ENCODE assay signal across 9 cellular contexts in the genomic region with DNA sequence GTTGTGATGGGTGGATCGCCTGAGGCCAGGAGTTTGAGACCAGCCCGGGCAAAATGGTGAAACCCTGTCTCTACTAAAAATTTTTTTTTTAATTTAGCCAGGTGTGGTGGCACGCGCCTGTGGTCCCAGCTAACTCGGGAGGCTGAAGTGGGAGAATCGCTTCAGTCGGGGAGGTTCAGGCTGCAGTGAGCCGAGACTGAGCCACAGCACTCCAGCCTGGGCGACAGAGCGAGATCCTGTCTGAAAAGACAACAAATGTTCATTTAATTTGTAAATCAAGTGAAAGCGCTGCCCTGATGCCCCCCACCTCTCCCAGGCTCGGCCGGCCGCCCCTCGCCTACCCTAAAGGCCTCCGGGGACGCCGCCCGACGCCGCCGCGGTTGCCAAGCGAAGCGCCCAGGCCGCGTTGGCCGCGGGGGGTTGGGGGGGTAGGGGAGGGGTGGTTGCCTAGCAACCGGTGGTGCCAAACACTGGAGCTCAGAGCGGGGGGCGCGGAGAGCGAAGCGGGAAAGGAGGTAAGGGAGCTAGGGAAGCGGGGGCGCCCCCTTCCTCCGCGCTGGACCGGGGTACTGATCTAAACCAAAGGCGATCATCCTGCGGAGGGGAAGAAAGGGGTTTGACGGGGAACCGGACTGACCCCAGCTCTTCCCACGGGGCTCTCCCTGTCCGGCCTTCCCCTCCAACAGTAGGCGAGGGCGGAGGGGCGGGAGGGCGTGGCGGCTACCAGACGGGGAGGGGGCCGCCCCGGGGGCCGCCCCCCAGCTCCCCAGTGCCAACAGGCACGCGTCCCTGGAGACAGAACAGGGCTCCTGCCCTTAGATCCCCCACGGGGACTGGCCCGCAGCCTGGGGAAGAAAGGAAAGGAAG. TPM values are rescaled to one million over a fixed set of nuclear protein-coding genes. Genes with fewer than 3 reads are reported as not detected.
DNase-seq lines count a peak whose midpoint lies in the region; ATAC-seq and TF ChIP-seq lines count a peak whose summit lies in the region.
"Had no signal": no experiment of that assay in that cellular context is flagged by ENCODE, and none has a peak within 500 bp of the region (broad histone marks: within the 10 kb centered on the region; RNA-seq: fewer than 3 reads in every experiment).

A gene with protein sequence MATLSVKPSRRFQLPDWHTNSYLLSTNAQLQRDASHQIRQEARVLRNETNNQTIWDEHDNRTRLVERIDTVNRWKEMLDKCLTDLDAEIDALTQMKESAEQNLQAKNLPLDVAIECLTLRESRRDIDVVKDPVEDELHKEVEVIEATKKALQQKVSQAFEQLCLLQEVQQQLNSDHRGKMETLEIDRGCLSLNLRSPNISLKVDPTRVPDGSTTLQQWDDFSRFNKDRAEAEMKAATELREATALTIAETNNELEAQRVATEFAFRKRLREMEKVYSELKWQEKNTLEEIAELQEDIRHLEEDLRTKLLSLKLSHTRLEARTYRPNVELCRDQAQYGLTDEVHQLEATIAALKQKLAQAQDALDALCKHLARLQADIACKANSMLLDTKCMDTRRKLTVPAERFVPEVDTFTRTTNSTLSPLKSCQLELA (plus strand): TSS at position 460 of the 867 bp plus-strand sequence. CDS start 828 bp downstream, outside the sequence.

- peak within 1 kb of the TSS; percentile 19 for H3K4me3 Mint-ChIP-seq in T-helper 2 cell treated with Interferon-gamma antibody and Interleukin-4, amounts not matched to agents 5 μg/mL and 100 μg/mL, for 36 hours

- no peaks in the 10 kb centered on the region for H3K36me3 Mint-ChIP-seq in T-helper 2 cell treated with Interferon-gamma antibody and Interleukin-4, amounts not matched to agents 5 μg/mL and 100 μg/mL, for 36 hours (ENCODE audit: low read depth)
- H3K36me3 Mint-ChIP-seq: CD4-positive, CD25-positive, alpha-beta regulatory T cell had no signal

- H3K36me3 ChIP-seq in PC-3 (ENCODE audit: low read depth, low read length): no peaks in the 10 kb centered on the region
- H3K36me3 ChIP-seq in neuron (ENCODE audit: insufficient read depth, low read length): peaks cover 4% of the 10 kb centered on the region

- intact Hi-C loops in PC-3 (cut with micrococcal nuclease): loop anchor here (10.0 kb wide), 1 partner anchor 149 kb away; a partner anchor contains a TSS

- H3K9me3 ChIP-seq in PC-3 (ENCODE audit: low read length) (no peaks in the 10 kb centered on the region), neuron (ENCODE audit: low read length) (no peaks in the 10 kb centered on the region)

- H3K4me2 ChIP-seq in PC-3 (ENCODE audit: low read length): no peak within 1 kb of the TSS

- H3K9me2 ChIP-seq in PC-3 (replicated peaks; ENCODE audit: low read length): no peaks in the 10 kb centered on the region

- CTCF ChIA-PET in PC-3 (lab: Charles Lee): interaction anchor here (0.5 kb wide), 1 partner anchor 152 kb away, joined by 3 read pairs; no protein-coding TSS in a partner anchor

- H3K27me3 ChIP-seq in PC-3 (ENCODE audit: low read length): no peaks in the 10 kb centered on the region
- H3K27me3 ChIP-seq in neuron (ENCODE audit: insufficient read depth, low read length): no peaks in the 10 kb centered on the region

- no peaks in the 10 kb centered on the region for H3K4me1 Mint-ChIP-seq in T-helper 2 cell treated with Interferon-gamma antibody and Interleukin-4, amounts not matched to agents 5 μg/mL and 100 μg/mL, for 36 hours (ENCODE audit: low read depth)

- H3K4me1 ChIP-seq in PC-3 (ENCODE audit: insufficient read depth, low read length): 0 out of 2 replicates have a peak, but pooled peaks cover 4% of the 10 kb centered on the region
- H3K4me1 ChIP-seq in neuron (ENCODE audit: insufficient read depth, low read length): peaks cover 14% of the 10 kb centered on the region

- peak within 1 kb of the TSS; percentile 22; the same call in 1 of the 2 replicates for H2AFZ ChIP-seq in PC-3 (ENCODE audit: low read length)
- H2AFZ ChIP-seq in neuron (ENCODE audit: low read depth, low read length): peak within 1 kb of the TSS; percentile 80

- BruUV-seq in PC-3 (replicated peaks; lab: Mats Ljungman, UMichigan): no TSS peak

- H3K27ac Mint-ChIP-seq in T-helper 2 cell treated with Interferon-gamma antibody and Interleukin-4, amounts not matched to agents 5 μg/mL and 100 μg/mL, for 36 hours: no peak within 1 kb of the TSS
- H3K27ac Mint-ChIP-seq: CD4-positive, CD25-positive, alpha-beta regulatory T cell had no signal

- H3K27me3 Mint-ChIP-seq in T-helper 2 cell treated with Interferon-gamma antibody and Interleukin-4, amounts not matched to agents 5 μg/mL and 100 μg/mL, for 36 hours (ENCODE audit: low read depth): peaks cover 28% of the 10 kb centered on the region

- no peaks in the 10 kb centered on the region for H3F3A ChIP-seq in PC-3 (ENCODE audit: low read length, unreplicated experiment)

- ATAC-seq in PC-3 (no peak), GM18858 (IDR thresholded peaks at IDR 0.05; ENCODE audit: unreplicated experiment) (no peak), GM19324 (IDR thresholded peaks at IDR 0.05; ENCODE audit: low FRiP score, unreplicated experiment) (no peak), GM19452 (IDR thresholded peaks at IDR 0.05; ENCODE audit: unreplicated experiment) (no peak)

- H3K9ac ChIP-seq in PC-3 (ENCODE audit: low read length): no peak within 1 kb of the TSS

- H3K79me2 ChIP-seq in PC-3 (ENCODE audit: low read length): peaks cover 1% of the 10 kb centered on the region

- no peak for TF ChIP-seq CTCF in PC-3 (conservative IDR thresholded peaks at IDR 0.05; ENCODE audit: low read depth, low read length)

- no peaks in the 10 kb centered on the region for H4K20me1 ChIP-seq in PC-3 (ENCODE audit: low read length)

- DNase-seq in T-helper 2 cell treated with Interferon-gamma antibody and Interleukin-4, amounts not matched to agents 5 μg/mL and 100 μg/mL, for 36 hours (ENCODE audit: low spot score): no peak
- DNase-seq in T-helper 2 cell (no peak), PC-3 (no peak), fibroblast of gingiva (ENCODE audit: low read depth) (peak; percentile 29)
- DNase-seq: CD4-positive, CD25-positive, alpha-beta regulatory T cell had no signal

- no peak within 1 kb of the TSS for H3K27ac ChIP-seq in PC-3 (ENCODE audit: low read length)

- no peak within 1 kb of the TSS for H3K4me3 ChIP-seq in PC-3 (ENCODE audit: low read length)
- H3K4me3 ChIP-seq in neuron (ENCODE audit: low read length): peak within 1 kb of the TSS; percentile 48

- H3K9me3 Mint-ChIP-seq in T-helper 2 cell treated with Interferon-gamma antibody and Interleukin-4, amounts not matched to agents 5 μg/mL and 100 μg/mL, for 36 hours: no peaks in the 10 kb centered on the region

- POLR2A ChIA-PET in PC-3 (lab: Charles Lee; ENCODE audit: unreplicated experiment): no interaction called here

RNA-seq across cellular contexts. Expression of the gene that starts here (rescaled TPM):
- not detected in 2 replicates for total RNA-seq in PC-3 (2014; rRNA removed)
